In genomic region chr6:165231581-165232276, GRCh38 we compare ENCODE assay signal across 8 cellular contexts.
DNase-seq lines count a peak whose midpoint lies in the region; ATAC-seq and TF ChIP-seq lines count a peak whose summit lies in the region.

No MANE protein-coding gene starts in this region.

- H3K4me1 Mint-ChIP-seq in osteocyte (ENCODE audit: unreplicated experiment) = no peaks in the 10 kb centered on the region

- no peak overlapping the region for H3K4me3 Mint-ChIP-seq in osteocyte (ENCODE audit: unreplicated experiment)

- peak; percentile 73 for DNase-seq in NCI-H748 (lab: John Stamatoyannopoulos, UW; ENCODE audit: unreplicated experiment)
- DNase-seq in epithelial cell of proximal tubule (ENCODE audit: low read depth) = peak; percentile 22
- no peak for DNase-seq in osteocyte (ENCODE audit: extremely low spot score, unreplicated experiment)
- DNase-seq in hepatic stellate cell (ENCODE audit: low spot score) = no peak

- ATAC-seq in GM18868 (IDR thresholded peaks at IDR 0.05; ENCODE audit: unreplicated experiment) = peak; percentile 42
- no peak for ATAC-seq in HG02763 (IDR thresholded peaks at IDR 0.05; ENCODE audit: unreplicated experiment)
- ATAC-seq in HG02973 (IDR thresholded peaks at IDR 0.05; ENCODE audit: unreplicated experiment) = no peak
- no peak for ATAC-seq in HG02642 (IDR thresholded peaks at IDR 0.05; ENCODE audit: poor library complexity, unreplicated experiment)

- no peak overlapping the region for H3K27ac Mint-ChIP-seq in osteocyte (ENCODE audit: unreplicated experiment)

- H3K9me3 Mint-ChIP-seq in osteocyte (ENCODE audit: unreplicated experiment) = peaks cover 33% of the 10 kb centered on the region

- TF ChIP-seq CTCF in epithelial cell of proximal tubule (conservative IDR thresholded peaks at IDR 0.05; ENCODE audit: low read depth, low read length) = peak; percentile 86
- peak; percentile 41 for TF ChIP-seq CTCF in osteocyte (IDR thresholded peaks at IDR 0.05)

- no peaks in the 10 kb centered on the region for H3K36me3 Mint-ChIP-seq in osteocyte (ENCODE audit: unreplicated experiment)

- H3K4me3 ChIP-seq in epithelial cell of proximal tubule (ENCODE audit: low read depth, low read length) = no peak overlapping the region

- peaks cover 2% of the 10 kb centered on the region for H3K27me3 Mint-ChIP-seq in osteocyte (ENCODE audit: unreplicated experiment)

Comparison
In these comparisons a context has a peak if more than half of its experiments do, and no peak if none do; other contexts are left out.
1. DNase-seq: peak in NCI-H748 (single experiment) and epithelial cell of proximal tubule (single experiment); none in osteocyte (single experiment) and hepatic stellate cell (single experiment).